ENCODE assay signal across 8 cellular contexts in the genomic region with DNA sequence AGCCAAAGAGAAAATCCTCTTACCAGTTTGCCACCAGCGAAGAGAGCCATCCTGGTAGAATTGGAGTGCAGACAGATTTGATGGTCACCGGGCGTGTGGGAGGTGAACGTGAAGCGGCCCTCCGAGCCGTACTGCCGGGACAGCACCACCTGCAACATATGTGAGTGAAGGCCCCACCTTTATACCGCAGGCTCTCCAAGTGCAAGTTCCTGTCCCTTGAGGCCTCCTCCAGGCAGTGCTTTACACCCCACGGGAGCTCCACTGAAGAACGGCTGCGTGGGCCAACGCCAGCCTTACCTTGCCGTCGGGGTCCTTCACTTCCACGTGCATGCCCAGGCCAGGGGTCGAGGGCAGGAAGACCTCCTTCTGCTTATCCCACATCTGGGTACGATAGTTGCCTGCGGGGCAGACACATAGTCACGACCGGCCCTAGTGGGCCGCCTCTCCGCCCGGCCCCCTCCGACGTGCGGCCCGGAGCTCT. TPM values are rescaled to one million over a fixed set of nuclear protein-coding genes. Genes with fewer than 3 reads are reported as not detected.
DNase-seq lines count a peak whose midpoint lies in the region; ATAC-seq and TF ChIP-seq lines count a peak whose summit lies in the region.

No MANE protein-coding gene starts in this region.

- H3K4me1 ChIP-seq in CD8-positive, alpha-beta T cell (ENCODE audit: insufficient read depth, low read length), result peaks cover 26% of the 10 kb centered on the region

- no peaks in the 10 kb centered on the region for H3K9me3 Mint-ChIP-seq in CD8-positive, alpha-beta T cell
- H3K9me3 Mint-ChIP-seq in mesothelial cell of epicardium, result no peaks in the 10 kb centered on the region

- peaks cover 35% of the 10 kb centered on the region for H3K36me3 Mint-ChIP-seq in CD8-positive, alpha-beta T cell
- peaks cover 14% of the 10 kb centered on the region for H3K36me3 Mint-ChIP-seq in mesothelial cell of epicardium

- POLR2A ChIA-PET in CD8-positive, alpha-beta T cell (lab: Charles Lee), result interaction anchor here (0.7 to 4.2 kb wide), 16 partner anchors 8 to 530 kb away, joined by 3 to 38 read pairs (median 8); a partner anchor contains a TSS

- peak overlapping the region; percentile 93 for H3K4me3 Mint-ChIP-seq in CD8-positive, alpha-beta T cell
- peak overlapping the region; percentile 86 for H3K4me3 Mint-ChIP-seq in mesothelial cell of epicardium

- peak; percentile 28 for ATAC-seq in CD8-positive, alpha-beta T cell
- ATAC-seq in GM19397 (IDR thresholded peaks at IDR 0.05; ENCODE audit: unreplicated experiment), result peak; percentile 15
- ATAC-seq in HG03442 (IDR thresholded peaks at IDR 0.05; ENCODE audit: unreplicated experiment), result peak; percentile 26
- ATAC-seq in activated CD4-positive, CD25-positive, alpha-beta regulatory T cell treated with anti-CD3 and anti-CD28 coated beads, Interleukin-2, amount 50 U/mL, for 24 hours, result peak; percentile 33 to 35

- peaks cover 33% of the 10 kb centered on the region for H3K4me1 Mint-ChIP-seq in CD8-positive, alpha-beta T cell (ENCODE audit: low read depth)
- peaks cover 22% of the 10 kb centered on the region for H3K4me1 Mint-ChIP-seq in mesothelial cell of epicardium

- peaks cover 15% of the 10 kb centered on the region for H3K36me3 ChIP-seq in CD8-positive, alpha-beta T cell (ENCODE audit: insufficient read depth, low read length)

- TF ChIP-seq CTCF in CD8-positive, alpha-beta T cell (IDR thresholded peaks at IDR 0.05), result no peak
- TF ChIP-seq CTCF in dorsolateral prefrontal cortex (IDR thresholded peaks at IDR 0.05 in 54 of 56, conservative IDR thresholded peaks at IDR 0.05 in 2 of 56; ENCODE audit: low read depth in 1 of 56, partially characterized antibody in 56 of 56) (no peak), mesothelial cell of epicardium (IDR thresholded peaks at IDR 0.05; ENCODE audit: unreplicated experiment) (no peak)

- peak overlapping the region; percentile 98 for H3K27ac Mint-ChIP-seq in CD8-positive, alpha-beta T cell
- peak overlapping the region; percentile 99 for H3K27ac Mint-ChIP-seq in mesothelial cell of epicardium

- peak overlapping the region; percentile 92 for H3K27ac ChIP-seq in CD8-positive, alpha-beta T cell (ENCODE audit: low read depth, low read length)
- H3K27ac ChIP-seq in dorsolateral prefrontal cortex (peak overlapping the region; percentile 70 to 100 (median 98)), temporal lobe (ENCODE audit: low read depth, low read length) (peak overlapping the region; percentile 87)

- H3K27me3 ChIP-seq in CD8-positive, alpha-beta T cell (ENCODE audit: insufficient read depth, low read length), result no peaks in the 10 kb centered on the region
- H3K27me3 ChIP-seq in dorsolateral prefrontal cortex, result no peaks in the 10 kb centered on the region

- no peaks in the 10 kb centered on the region for H3K27me3 Mint-ChIP-seq in CD8-positive, alpha-beta T cell (ENCODE audit: low read depth)
- H3K27me3 Mint-ChIP-seq in mesothelial cell of epicardium (ENCODE audit: low read depth), result peaks cover 5% of the 10 kb centered on the region

- intact Hi-C loops in CD8-positive, alpha-beta T cell (cut with DNase I, micrococcal nuclease), result loop anchor here (2.0 to 10.0 kb wide), 7 partner anchors 91 to 531 kb away; a partner anchor contains a TSS
- intact Hi-C loops in dorsolateral prefrontal cortex (cut with DNase I), result loop anchor here (5.0 to 10.0 kb wide), 5 partner anchors 216 to 533 kb away; a partner anchor contains a TSS

- DNase-seq in CD8-positive, alpha-beta T cell, result peak in 6 of 7 experiments; percentile 25 to 73 (median 48)
- peak in 1 of 10 donors; percentile 12 for DNase-seq in dorsolateral prefrontal cortex
- DNase-seq in mesothelial cell of epicardium (ENCODE audit: low spot score in 2 of 2, unreplicated experiment in 2 of 2), result no peak
- no peak for DNase-seq in DMS153 treated with DMSO at 0.1 percent for 48 hours (lab: John Stamatoyannopoulos, UW; ENCODE audit: unreplicated experiment)

- CTCF ChIA-PET in CD8-positive, alpha-beta T cell (lab: Charles Lee), result interaction anchor here (0.5 to 3.6 kb wide), 6 partner anchors 9 to 393 kb away, joined by 3 to 23 read pairs (median 4); no protein-coding TSS in a partner anchor

- H3K4me3 ChIP-seq in CD8-positive, alpha-beta T cell (ENCODE audit: low read depth, low read length), result peak overlapping the region; percentile 63
- peak overlapping the region; percentile 65 to 100 (median 98) for H3K4me3 ChIP-seq in dorsolateral prefrontal cortex

- H3K9me3 ChIP-seq in CD8-positive, alpha-beta T cell (ENCODE audit: low read length), result no peaks in the 10 kb centered on the region

RNA-seq across cellular contexts. Expression of a gene that starts 0.6 kb away (rescaled TPM):
- total RNA-seq in CD8-positive, alpha-beta T cell, result 100 to 1,000 TPM; 115 to 120 TPM
- total RNA-seq in dorsolateral prefrontal cortex (10 to 100 TPM; 53.4 to 91.7 (median 69.9) TPM), mesothelial cell of epicardium (97.0 to 97.7 TPM (median 97.6 TPM) in 3 replicates), temporal lobe (46.0 TPM)

RNA-seq across cellular contexts. Expression of a gene that starts 7.8 kb away (rescaled TPM):
- 100 to 1,000 TPM; 140 to 141 TPM for total RNA-seq in CD8-positive, alpha-beta T cell
- 10 to 100 TPM; 38.1 to 83.2 (median 61.5) TPM for total RNA-seq in dorsolateral prefrontal cortex
- total RNA-seq in mesothelial cell of epicardium, result 89.0 to 104 TPM (median 96.8 TPM) in 3 replicates
- 36.4 TPM for total RNA-seq in temporal lobe

RNA-seq across cellular contexts. Expression of a gene that starts 25.0 kb away (rescaled TPM):
- 10 to 100 TPM; 36.8 to 39.6 TPM for total RNA-seq in CD8-positive, alpha-beta T cell
- 100 to 1,000 TPM in 116 of 120 experiments, 10 to 100 TPM in 4; 86.3 to 153 (median 120) TPM for total RNA-seq in dorsolateral prefrontal cortex
- 67.4 to 72.8 TPM (median 71.2 TPM) in 3 replicates for total RNA-seq in mesothelial cell of epicardium
- 32.2 TPM for total RNA-seq in temporal lobe

RNA-seq across cellular contexts. Expression of a gene that starts 40.3 kb away (rescaled TPM):
- under 1 TPM in 1 of 2 experiments, not detected in 1; 0.06 TPM for total RNA-seq in CD8-positive, alpha-beta T cell
- total RNA-seq in dorsolateral prefrontal cortex (1 to 10 TPM in 19 of 120 experiments, under 1 TPM in 74, not detected in 27; 0.07 to 6.0 (median 0.33) TPM), mesothelial cell of epicardium (0.07 to 0.20 TPM in 2 of 3 replicates, not detected in the other), temporal lobe (not detected)

Comparison
In these comparisons a context has a peak if more than half of its experiments do, and no peak if none do; other contexts are left out.
1. DNase-seq: peak in CD8-positive, alpha-beta T cell (6 of 7); none in mesothelial cell of epicardium (0 of 2) and DMS153 treated with DMSO at 0.1 percent for 48 hours (single experiment).
2. Peak in every context shown above with its lines, with median percentiles within 50 percentile points of each other: ATAC-seq and H3K27ac ChIP-seq.